20 cellular contexts compared by ENCODE assay signal in genomic region chr7:85659364-85659763, GRCh38.
DNase-seq lines count a peak whose midpoint lies in the region; ATAC-seq and TF ChIP-seq lines count a peak whose summit lies in the region.
"Had no signal": no experiment of that assay in that cellular context is flagged by ENCODE, and none has a peak within 500 bp of the region (broad histone marks: within the 10 kb centered on the region; RNA-seq: fewer than 3 reads in every experiment).

No MANE protein-coding gene starts in this region.

- DNase-seq in HT1080 (ENCODE audit: low read depth) (peak; percentile 6), PC-9 (no peak), choroid plexus epithelial cell (ENCODE audit: low read depth) (peak; percentile 45), islet precursor cell (peak; percentile 51), mucosa of descending colon (no peak), NCI-H510A (lab: John Stamatoyannopoulos, UW) (no peak), middle frontal gyrus (ENCODE audit: extremely low spot score, low spot score) (no peak)
- DNase-seq: ACHN, AML-193, COR-L47, DMS153, NCI-H1092, NCI-H146, NCI-H2081, NCI-H526 treated with DMSO at 0.1 percent for 48 hours had no signal

- H3K9me2 ChIP-seq in PC-9 (ENCODE audit: insufficient read depth) = no peaks in the 10 kb centered on the region; the same call in 1 of the 2 replicates

- no peaks in the 10 kb centered on the region for H3K4me1 ChIP-seq in PC-9 (replicated peaks; ENCODE audit: insufficient read depth)
- no peaks in the 10 kb centered on the region for H3K4me1 ChIP-seq in mucosa of descending colon (ENCODE audit: low read depth)
- H3K4me1 ChIP-seq: SJSA1 had no signal

- no peaks in the 10 kb centered on the region for H3K79me2 ChIP-seq in PC-9 (ENCODE audit: low read depth)

- H3K27ac ChIP-seq in PC-9 = no peak overlapping the region
- H3K27ac ChIP-seq: SJSA1 had no signal

- H3K4me3 ChIP-seq in PC-9 = no peak overlapping the region
- no peak overlapping the region for H3K4me3 ChIP-seq in choroid plexus epithelial cell (ENCODE audit: low read depth, low read length)
- H3K4me3 ChIP-seq in mucosa of descending colon = no peak overlapping the region
- H3K4me3 ChIP-seq: GM23338, K562, SJSA1 had no signal

- no TSS peak for BruUV-seq in PC-9 (replicated peaks; lab: Mats Ljungman, UMichigan)

- H4K20me1 ChIP-seq in PC-9 (ENCODE audit: insufficient read depth) = no peaks in the 10 kb centered on the region

- H2AFZ ChIP-seq in PC-9 = 0 out of 2 replicates have a peak overlapping the region, but pooled peaks have one; percentile 8
- H2AFZ ChIP-seq: GM23338 had no signal

- H3F3A ChIP-seq in PC-9 (ENCODE audit: insufficient read depth, low read depth) = no peaks in the 10 kb centered on the region

- H3K36me3 ChIP-seq in PC-9 (ENCODE audit: low read depth) = no peaks in the 10 kb centered on the region
- H3K36me3 ChIP-seq in mucosa of descending colon (ENCODE audit: low read depth) = no peaks in the 10 kb centered on the region
- H3K36me3 ChIP-seq: SJSA1 had no signal

- intact Hi-C loops in PC-9 (cut with micrococcal nuclease; ENCODE audit: unreplicated experiment) = no loop called here
- intact Hi-C loops in mucosa of descending colon (cut with DNase I, micrococcal nuclease) = no loop called here

- no peaks in the 10 kb centered on the region for H3K9me3 ChIP-seq in PC-9 (ENCODE audit: insufficient read depth, low read depth)
- H3K9me3 ChIP-seq in mucosa of descending colon = no peaks in the 10 kb centered on the region
- H3K9me3 ChIP-seq: SJSA1 had no signal

- POLR2A ChIA-PET in PC-9 (lab: Charles Lee; ENCODE audit: unreplicated experiment) = interaction anchor here (0.6 kb wide), 1 partner anchor 1656 kb away, joined by 8 read pairs; no protein-coding TSS in a partner anchor

- TF ChIP-seq CTCF in PC-9 (conservative IDR thresholded peaks at IDR 0.05) (no peak), choroid plexus epithelial cell (conservative IDR thresholded peaks at IDR 0.05; ENCODE audit: low read depth, low read length) (no peak), mucosa of descending colon (IDR thresholded peaks at IDR 0.05) (no peak)

- ATAC-seq in mucosa of descending colon (no peak), GM21381 (IDR thresholded peaks at IDR 0.05; ENCODE audit: unreplicated experiment) (no peak)
- ATAC-seq: GM23338, HCT116, K562 had no signal

- CTCF ChIA-PET in PC-9 (lab: Charles Lee) = no interaction called here

- H3K4me2 ChIP-seq in PC-9 = no peak overlapping the region
- H3K4me2 ChIP-seq: GM23338 had no signal

- H3K27me3 ChIP-seq in PC-9 (ENCODE audit: insufficient read depth, low read depth) = no peaks in the 10 kb centered on the region
- H3K27me3 ChIP-seq: SJSA1 had no signal

Comparison
In these comparisons a context has a peak if more than half of its experiments do, and no peak if none do; other contexts are left out.
1. DNase-seq: peak in HT1080 (single experiment), choroid plexus epithelial cell (single experiment) and islet precursor cell (single experiment); none in PC-9 (0 of 2), mucosa of descending colon (0 of 3), NCI-H510A (single experiment) and middle frontal gyrus (single experiment).